Comparison of ENCODE assay signal across 20 cellular contexts in the genomic region with DNA sequence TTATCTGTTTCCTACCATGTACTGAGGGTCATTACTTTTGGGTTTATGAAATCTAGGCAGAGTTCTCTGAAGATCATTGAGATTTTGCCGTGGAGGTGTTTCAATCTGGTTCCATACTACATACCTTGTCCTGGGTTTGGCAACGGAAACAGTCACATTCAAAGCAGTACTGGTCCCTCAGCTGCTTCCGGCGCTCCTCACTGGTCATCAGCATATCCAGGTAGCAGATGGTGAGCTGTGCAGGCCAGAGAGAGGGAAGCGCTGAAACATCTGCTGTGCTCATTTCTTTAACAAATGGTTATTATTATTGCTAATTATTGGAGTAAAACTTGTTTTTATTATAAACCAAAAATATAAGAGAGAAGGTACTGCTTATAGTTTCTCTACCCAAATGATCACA.
"Had no signal": no experiment of that assay in that cellular context is flagged by ENCODE, and none has a peak within 500 bp of the region (broad histone marks: within the 10 kb centered on the region; RNA-seq: fewer than 3 reads in every experiment).

No MANE protein-coding gene starts in this region.

- ATAC-seq: activated T-helper 17 cell treated with anti-CD3 and anti-CD28 coated beads, Interleukin-2, amount 50 U/mL, for 72 hours had no signal

- DNase-seq: activated CD4-positive, alpha-beta memory T cell treated with anti-CD3 and anti-CD28 coated beads for 36 hours; activated CD4-positive, alpha-beta T cell treated with anti-CD3 and anti-CD28 coated beads, Interleukin-2, amount 10 ng/mL, durations not matched to agents 7 days and 5 days; activated CD4-positive, CD25-positive, alpha-beta regulatory T cell; activated CD8-positive, alpha-beta memory T cell treated with anti-CD3 and anti-CD28 coated beads for 24 hours; activated gamma-delta T cell; activated naive CD4-positive, alpha-beta T cell treated with anti-CD3 and anti-CD28 coated beads for 36 hours; activated T-cell treated with anti-CD3 and anti-CD28 coated beads, Interleukin-2, amount 50 U/mL, for 48 hours; cortex of kidney; NCI-H1092 treated with DMSO at 0.1 percent for 48 hours; NCI-H1417 treated with DMSO at 0.1 percent for 48 hours; NCI-H187; NCI-H2081 treated with DMSO at 0.1 percent for 48 hours; NCI-H226; NCI-H510A treated with DMSO at 0.1 percent for 48 hours; Peyer's patch; Right ventricle myocardium superior; SJCRH30; SK-N-SH; T-helper 1 cell had no signal
